Comparison of ENCODE assay signal across 8 cellular contexts in the genomic region with DNA sequence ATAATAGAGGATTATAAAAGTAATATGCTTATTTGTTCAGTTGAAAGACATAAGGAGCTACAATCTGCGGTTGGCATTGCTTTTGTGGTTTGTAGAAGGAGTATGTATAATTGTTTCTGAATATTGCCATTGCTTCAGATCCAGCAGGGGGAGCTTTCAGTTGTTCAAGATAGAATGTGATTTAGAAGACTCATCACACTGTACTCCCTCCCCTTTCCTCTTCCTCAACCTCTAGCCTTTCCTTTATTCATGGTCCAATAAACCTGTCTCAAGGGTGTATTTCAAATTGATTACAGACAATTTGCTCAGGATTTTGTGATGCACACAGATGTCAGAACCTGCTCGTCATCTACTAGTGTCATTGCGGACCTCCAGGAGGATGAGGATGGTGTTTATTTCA. TPM values are rescaled to one million over a fixed set of nuclear protein-coding genes. Genes with fewer than 3 reads are reported as not detected.
A peak's percentile ranks its signal among the peaks of the same experiment; 100 is the strongest.
DNase-seq lines count a peak whose midpoint lies in the region; ATAC-seq and TF ChIP-seq lines count a peak whose summit lies in the region.

No MANE protein-coding gene starts in this region.

- in situ Hi-C loops in KBM-7 (cut with MboI; ENCODE audit: low pct_unique_long_range_greater_than_20kb, low sequenced_read_pairs): loop anchor here (25.0 kb wide), 1 partner anchor 215 kb away; no protein-coding TSS in a partner anchor

- no peaks in the 10 kb centered on the region for H3K79me2 ChIP-seq in PC-3 (ENCODE audit: low read length)

- no peaks in the 10 kb centered on the region for H4K20me1 ChIP-seq in PC-3 (ENCODE audit: low read length)

- H2AFZ ChIP-seq in PC-3 (ENCODE audit: low read length): no peak overlapping the region

- DNase-seq in cardiac muscle cell (ENCODE audit: low read depth in 1 of 2, low spot score in 1 of 2): peak; percentile 36 to 73
- no peak for DNase-seq in Right ventricle myocardium superior
- DNase-seq in KBM-7: peak; percentile 78
- DNase-seq in PC-3: peak; percentile 55
- peak in 1 of 10 donors; percentile 32 for DNase-seq in dorsolateral prefrontal cortex
- DNase-seq in nephron progenitor cell: peak; percentile 22
- no peak for DNase-seq in NK-92 (lab: John Stamatoyannopoulos, UW; ENCODE audit: unreplicated experiment)

- intact Hi-C loops in Right ventricle myocardium superior (cut with DNase I) (no loop called here), PC-3 (cut with micrococcal nuclease) (loop anchor here (1.0 kb wide), 2 partner anchors 46 to 213 kb away; no protein-coding TSS in a partner anchor), dorsolateral prefrontal cortex (cut with DNase I) (loop anchor here in 1 of 2 donors (10.0 kb wide), 1 partner anchor 48 kb away; no protein-coding TSS in a partner anchor)

- H3K27me3 ChIP-seq in cardiac muscle cell: no peaks in the 10 kb centered on the region
- no peaks in the 10 kb centered on the region for H3K27me3 ChIP-seq in PC-3 (ENCODE audit: low read length)
- no peaks in the 10 kb centered on the region for H3K27me3 ChIP-seq in dorsolateral prefrontal cortex

- H3K27ac Mint-ChIP-seq in nephron progenitor cell: peak overlapping the region; percentile 14

- H3K4me1 Mint-ChIP-seq in nephron progenitor cell: peaks cover 18% of the 10 kb centered on the region

- peaks cover 38% of the 10 kb centered on the region for H3K36me3 Mint-ChIP-seq in nephron progenitor cell (ENCODE audit: low read depth)

- H3K36me3 ChIP-seq in cardiac muscle cell: peaks cover 4% of the 10 kb centered on the region
- H3K36me3 ChIP-seq in PC-3 (ENCODE audit: low read depth, low read length): peaks cover 23% of the 10 kb centered on the region

- CTCF ChIA-PET in PC-3 (lab: Charles Lee): interaction anchor here (1.0 to 1.5 kb wide), 2 partner anchors 46 to 213 kb away, joined by 7 to 8 read pairs; no protein-coding TSS in a partner anchor

- no TSS peak for BruUV-seq in PC-3 (replicated peaks; lab: Mats Ljungman, UMichigan)

- H3K9me3 ChIP-seq in cardiac muscle cell (ENCODE audit: low read depth) (no peaks in the 10 kb centered on the region), PC-3 (ENCODE audit: low read length) (no peaks in the 10 kb centered on the region)

- H3K4me1 ChIP-seq in cardiac muscle cell (ENCODE audit: low read depth): no peaks in the 10 kb centered on the region
- no peaks in the 10 kb centered on the region for H3K4me1 ChIP-seq in PC-3 (ENCODE audit: insufficient read depth, low read length)

- H3K27ac ChIP-seq in cardiac muscle cell: no peak overlapping the region
- H3K27ac ChIP-seq in PC-3 (ENCODE audit: low read length): no peak overlapping the region
- no peak overlapping the region for H3K27ac ChIP-seq in dorsolateral prefrontal cortex

- no peak overlapping the region for H3K4me2 ChIP-seq in PC-3 (ENCODE audit: low read length)

- no peak for ATAC-seq in Right ventricle myocardium superior (ENCODE audit: poor library complexity)
- peak; percentile 95 for ATAC-seq in GM21723 (IDR thresholded peaks at IDR 0.05; ENCODE audit: unreplicated experiment)
- ATAC-seq in PC-3: peak; percentile 89

- TF ChIP-seq CTCF in cardiac muscle cell (IDR thresholded peaks at IDR 0.05; ENCODE audit: low read depth, low read length) (peak; percentile 70), PC-3 (conservative IDR thresholded peaks at IDR 0.05; ENCODE audit: low read depth, low read length) (peak; percentile 68), dorsolateral prefrontal cortex (IDR thresholded peaks at IDR 0.05 in 54 of 56, conservative IDR thresholded peaks at IDR 0.05 in 2 of 56; ENCODE audit: low read depth in 1 of 56, partially characterized antibody in 56 of 56) (peak; percentile 35 to 73 (median 59)), nephron progenitor cell (IDR thresholded peaks at IDR 0.05) (peak; percentile 56)

- H3K9ac ChIP-seq in PC-3 (ENCODE audit: low read length): no peak overlapping the region

- H3K9me2 ChIP-seq in PC-3 (replicated peaks; ENCODE audit: low read length): no peaks in the 10 kb centered on the region

- no peak overlapping the region for H3K4me3 ChIP-seq in cardiac muscle cell
- H3K4me3 ChIP-seq in PC-3 (ENCODE audit: low read length): no peak overlapping the region
- no peak overlapping the region for H3K4me3 ChIP-seq in dorsolateral prefrontal cortex

- POLR2A ChIA-PET in PC-3 (lab: Charles Lee; ENCODE audit: unreplicated experiment): interaction anchor here (0.6 kb wide), 1 partner anchor 1318 kb away, joined by 3 read pairs; no protein-coding TSS in a partner anchor

- H3K9me3 Mint-ChIP-seq in nephron progenitor cell: no peaks in the 10 kb centered on the region

- no peaks in the 10 kb centered on the region for H3K27me3 Mint-ChIP-seq in nephron progenitor cell (ENCODE audit: low read depth, poor library complexity)

- no peaks in the 10 kb centered on the region for H3F3A ChIP-seq in PC-3 (ENCODE audit: low read length, unreplicated experiment)

- H3K4me3 Mint-ChIP-seq in nephron progenitor cell: no peak overlapping the region

RNA-seq across cellular contexts. Expression of a gene that starts 9.8 kb away (rescaled TPM):
- 11.7 and 14.2 TPM in 2 replicates for total RNA-seq in cardiac muscle cell
- polyA plus RNA-seq in cardiac muscle cell: 15.7 and 19.4 TPM in 2 replicates
- total RNA-seq in Right ventricle myocardium superior: 13.3 TPM
- 43.7 and 50.3 TPM in 2 replicates for total RNA-seq in PC-3 (2014; rRNA removed)
- 10 to 100 TPM; 12.6 to 34.9 (median 19.9) TPM for total RNA-seq in dorsolateral prefrontal cortex

RNA-seq across cellular contexts. Expression of a gene that starts 33.8 kb away (rescaled TPM):
- total RNA-seq in cardiac muscle cell (3.4 and 4.9 TPM in 2 replicates), Right ventricle myocardium superior (21.4 TPM), PC-3 (2014; rRNA removed) (39.7 and 48.3 TPM in 2 replicates), dorsolateral prefrontal cortex (10 to 100 TPM; 12.7 to 59.9 (median 25.5) TPM)
- polyA plus RNA-seq in cardiac muscle cell: 2.0 and 14.1 TPM in 2 replicates

Comparison
In these comparisons a context has a peak if more than half of its experiments do, and no peak if none do; other contexts are left out.
1. DNase-seq: peak in cardiac muscle cell (2 of 2), KBM-7 (single experiment), PC-3 (single experiment) and nephron progenitor cell (single experiment); none in Right ventricle myocardium superior (single experiment) and NK-92 (single experiment).
2. Peak in every context shown above with its lines, with median percentiles within 50 percentile points of each other: CTCF ChIP-seq.